ENCODE assay signal across 1 cellular context in the genomic region with DNA sequence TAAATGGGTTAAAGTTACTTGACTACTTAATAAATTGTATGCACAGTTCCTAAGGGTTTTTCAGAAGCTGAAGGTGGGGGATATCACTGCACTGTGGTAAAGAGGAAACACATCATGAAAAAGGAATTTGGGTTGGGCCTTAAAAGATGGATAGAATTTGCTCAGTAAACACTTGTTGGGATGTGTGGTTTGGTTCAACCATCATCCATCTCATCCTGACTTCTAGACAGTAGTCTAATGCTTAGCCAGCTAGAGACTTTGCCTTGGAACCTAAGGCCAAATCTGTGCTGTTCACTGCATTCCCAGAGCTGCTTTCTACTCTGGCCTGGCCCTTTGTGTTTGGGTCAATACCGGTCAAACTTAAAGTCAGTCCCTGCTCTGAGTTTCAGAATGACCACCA.
TF ChIP-seq lines count a peak whose summit lies in the region.

No MANE protein-coding gene starts in this region.

TF ChIP-seq in A549, 52 proteins besides CTCF, POLR2A, EP300 and RAD21 (continued from another document):
- TF ChIP-seq, protein P1, sequence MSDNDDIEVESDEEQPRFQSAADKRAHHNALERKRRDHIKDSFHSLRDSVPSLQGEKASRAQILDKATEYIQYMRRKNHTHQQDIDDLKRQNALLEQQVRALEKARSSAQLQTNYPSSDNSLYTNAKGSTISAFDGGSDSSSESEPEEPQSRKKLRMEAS (IDR thresholded peaks at IDR 0.05): peak; percentile 41
- TF ChIP-seq JUN (IDR thresholded peaks at IDR 0.05) (no peak), EHF (CRISPR knock-in tag; IDR thresholded peaks at IDR 0.05) (no peak), ZC3H11A (IDR thresholded peaks at IDR 0.05) (no peak), TFCP2L1 (CRISPR knock-in tag; IDR thresholded peaks at IDR 0.05) (no peak), FOSL2 (IDR thresholded peaks at IDR 0.05) (no peak), FOSL2 (CRISPR knock-in tag; IDR thresholded peaks at IDR 0.05) (peak; percentile 58), EHMT2 (IDR thresholded peaks at IDR 0.05; ENCODE audit: low read depth) (no peak), HDAC2 (IDR thresholded peaks at IDR 0.05) (no peak), FOSB (CRISPR knock-in tag; IDR thresholded peaks at IDR 0.05) (no peak), SREBF2 (IDR thresholded peaks at IDR 0.05) (no peak), ESRRA (IDR thresholded peaks at IDR 0.05; ENCODE audit: borderline replicate concordance, low read length) (no peak), JUNB (IDR thresholded peaks at IDR 0.05) (no peak)
- TF ChIP-seq, protein P2, sequence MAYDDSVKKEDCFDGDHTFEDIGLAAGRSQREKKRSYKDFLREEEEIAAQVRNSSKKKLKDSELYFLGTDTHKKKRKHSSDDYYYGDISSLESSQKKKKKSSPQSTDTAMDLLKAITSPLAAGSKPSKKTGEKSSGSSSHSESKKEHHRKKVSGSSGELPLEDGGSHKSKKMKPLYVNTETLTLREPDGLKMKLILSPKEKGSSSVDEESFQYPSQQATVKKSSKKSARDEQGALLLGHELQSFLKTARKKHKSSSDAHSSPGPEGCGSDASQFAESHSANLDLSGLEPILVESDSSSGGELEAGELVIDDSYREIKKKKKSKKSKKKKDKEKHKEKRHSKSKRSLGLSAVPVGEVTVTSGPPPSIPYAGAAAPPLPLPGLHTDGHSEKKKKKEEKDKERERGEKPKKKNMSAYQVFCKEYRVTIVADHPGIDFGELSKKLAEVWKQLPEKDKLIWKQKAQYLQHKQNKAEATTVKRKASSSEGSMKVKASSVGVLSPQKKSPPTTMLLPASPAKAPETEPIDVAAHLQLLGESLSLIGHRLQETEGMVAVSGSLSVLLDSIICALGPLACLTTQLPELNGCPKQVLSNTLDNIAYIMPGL (CRISPR knock-in tag; IDR thresholded peaks at IDR 0.05; ENCODE audit: borderline replicate concordance): no peak
- TF ChIP-seq, protein P3, sequence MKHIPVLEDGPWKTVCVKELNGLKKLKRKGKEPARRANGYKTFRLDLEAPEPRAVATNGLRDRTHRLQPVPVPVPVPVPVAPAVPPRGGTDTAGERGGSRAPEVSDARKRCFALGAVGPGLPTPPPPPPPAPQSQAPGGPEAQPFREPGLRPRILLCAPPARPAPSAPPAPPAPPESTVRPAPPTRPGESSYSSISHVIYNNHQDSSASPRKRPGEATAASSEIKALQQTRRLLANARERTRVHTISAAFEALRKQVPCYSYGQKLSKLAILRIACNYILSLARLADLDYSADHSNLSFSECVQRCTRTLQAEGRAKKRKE (CRISPR knock-in tag; IDR thresholded peaks at IDR 0.05; ENCODE audit: low read depth): no peak
- TF ChIP-seq, protein P4, sequence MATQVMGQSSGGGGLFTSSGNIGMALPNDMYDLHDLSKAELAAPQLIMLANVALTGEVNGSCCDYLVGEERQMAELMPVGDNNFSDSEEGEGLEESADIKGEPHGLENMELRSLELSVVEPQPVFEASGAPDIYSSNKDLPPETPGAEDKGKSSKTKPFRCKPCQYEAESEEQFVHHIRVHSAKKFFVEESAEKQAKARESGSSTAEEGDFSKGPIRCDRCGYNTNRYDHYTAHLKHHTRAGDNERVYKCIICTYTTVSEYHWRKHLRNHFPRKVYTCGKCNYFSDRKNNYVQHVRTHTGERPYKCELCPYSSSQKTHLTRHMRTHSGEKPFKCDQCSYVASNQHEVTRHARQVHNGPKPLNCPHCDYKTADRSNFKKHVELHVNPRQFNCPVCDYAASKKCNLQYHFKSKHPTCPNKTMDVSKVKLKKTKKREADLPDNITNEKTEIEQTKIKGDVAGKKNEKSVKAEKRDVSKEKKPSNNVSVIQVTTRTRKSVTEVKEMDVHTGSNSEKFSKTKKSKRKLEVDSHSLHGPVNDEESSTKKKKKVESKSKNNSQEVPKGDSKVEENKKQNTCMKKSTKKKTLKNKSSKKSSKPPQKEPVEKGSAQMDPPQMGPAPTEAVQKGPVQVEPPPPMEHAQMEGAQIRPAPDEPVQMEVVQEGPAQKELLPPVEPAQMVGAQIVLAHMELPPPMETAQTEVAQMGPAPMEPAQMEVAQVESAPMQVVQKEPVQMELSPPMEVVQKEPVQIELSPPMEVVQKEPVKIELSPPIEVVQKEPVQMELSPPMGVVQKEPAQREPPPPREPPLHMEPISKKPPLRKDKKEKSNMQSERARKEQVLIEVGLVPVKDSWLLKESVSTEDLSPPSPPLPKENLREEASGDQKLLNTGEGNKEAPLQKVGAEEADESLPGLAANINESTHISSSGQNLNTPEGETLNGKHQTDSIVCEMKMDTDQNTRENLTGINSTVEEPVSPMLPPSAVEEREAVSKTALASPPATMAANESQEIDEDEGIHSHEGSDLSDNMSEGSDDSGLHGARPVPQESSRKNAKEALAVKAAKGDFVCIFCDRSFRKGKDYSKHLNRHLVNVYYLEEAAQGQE (IDR thresholded peaks at IDR 0.05): no peak
- TF ChIP-seq, protein P5, sequence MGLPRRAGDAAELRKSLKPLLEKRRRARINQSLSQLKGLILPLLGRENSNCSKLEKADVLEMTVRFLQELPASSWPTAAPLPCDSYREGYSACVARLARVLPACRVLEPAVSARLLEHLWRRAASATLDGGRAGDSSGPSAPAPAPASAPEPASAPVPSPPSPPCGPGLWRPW (IDR thresholded peaks at IDR 0.05): no peak
- TF ChIP-seq, protein P6, sequence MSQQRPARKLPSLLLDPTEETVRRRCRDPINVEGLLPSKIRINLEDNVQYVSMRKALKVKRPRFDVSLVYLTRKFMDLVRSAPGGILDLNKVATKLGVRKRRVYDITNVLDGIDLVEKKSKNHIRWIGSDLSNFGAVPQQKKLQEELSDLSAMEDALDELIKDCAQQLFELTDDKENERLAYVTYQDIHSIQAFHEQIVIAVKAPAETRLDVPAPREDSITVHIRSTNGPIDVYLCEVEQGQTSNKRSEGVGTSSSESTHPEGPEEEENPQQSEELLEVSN (IDR thresholded peaks at IDR 0.05; ENCODE audit: borderline replicate concordance, low read depth): no peak
- TF ChIP-seq, protein P7, sequence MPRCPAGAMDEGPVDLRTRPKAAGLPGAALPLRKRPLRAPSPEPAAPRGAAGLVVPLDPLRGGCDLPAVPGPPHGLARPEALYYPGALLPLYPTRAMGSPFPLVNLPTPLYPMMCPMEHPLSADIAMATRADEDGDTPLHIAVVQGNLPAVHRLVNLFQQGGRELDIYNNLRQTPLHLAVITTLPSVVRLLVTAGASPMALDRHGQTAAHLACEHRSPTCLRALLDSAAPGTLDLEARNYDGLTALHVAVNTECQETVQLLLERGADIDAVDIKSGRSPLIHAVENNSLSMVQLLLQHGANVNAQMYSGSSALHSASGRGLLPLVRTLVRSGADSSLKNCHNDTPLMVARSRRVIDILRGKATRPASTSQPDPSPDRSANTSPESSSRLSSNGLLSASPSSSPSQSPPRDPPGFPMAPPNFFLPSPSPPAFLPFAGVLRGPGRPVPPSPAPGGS (IDR thresholded peaks at IDR 0.05): no peak
